1 cellular context compared by ENCODE assay signal in genomic region chr17:80187493-80187892, GRCh38.
TF ChIP-seq lines count a peak whose summit lies in the region.

No MANE protein-coding gene starts in this region.

TF ChIP-seq in SK-N-SH treated with all-trans-retinoic acid at 6 μM for 48 hours, 23 proteins besides CTCF, POLR2A, EP300 and RAD21:
- TF ChIP-seq GLIS3 (CRISPR knock-in tag; IDR thresholded peaks at IDR 0.05): no peak
- no peak for TF ChIP-seq ISL1 (CRISPR knock-in tag; IDR thresholded peaks at IDR 0.05)
- TF ChIP-seq ZNF70 (CRISPR knock-in tag; IDR thresholded peaks at IDR 0.05): no peak
- TF ChIP-seq RARB (CRISPR knock-in tag; IDR thresholded peaks at IDR 0.05): no peak
- no peak for TF ChIP-seq ZFP3 (CRISPR knock-in tag; IDR thresholded peaks at IDR 0.05)
- no peak for TF ChIP-seq ESRRG (CRISPR knock-in tag; IDR thresholded peaks at IDR 0.05)
- no peak for TF ChIP-seq ZNF565 (CRISPR knock-in tag; conservative IDR thresholded peaks at IDR 0.05; ENCODE audit: low read depth)
- no peak for TF ChIP-seq TCF4 (CRISPR knock-in tag; IDR thresholded peaks at IDR 0.05; ENCODE audit: borderline replicate concordance)
- no peak for TF ChIP-seq CSRNP3 (CRISPR knock-in tag; IDR thresholded peaks at IDR 0.05)
- no peak for TF ChIP-seq ZNF8 (CRISPR knock-in tag; IDR thresholded peaks at IDR 0.05)
- TF ChIP-seq ARNTL (CRISPR knock-in tag; IDR thresholded peaks at IDR 0.05; ENCODE audit: borderline replicate concordance, low read depth): no peak
- TF ChIP-seq POU6F1 (CRISPR knock-in tag; IDR thresholded peaks at IDR 0.05; ENCODE audit: borderline replicate concordance, low read depth): no peak
- TF ChIP-seq CSDC2 (CRISPR knock-in tag; IDR thresholded peaks at IDR 0.05): no peak
- TF ChIP-seq SNAI2 (CRISPR knock-in tag; IDR thresholded peaks at IDR 0.05): no peak
- TF ChIP-seq ZFP30 (CRISPR knock-in tag; IDR thresholded peaks at IDR 0.05): no peak
- no peak for TF ChIP-seq TOX (CRISPR knock-in tag; IDR thresholded peaks at IDR 0.05; ENCODE audit: borderline replicate concordance)
- TF ChIP-seq OSR1 (CRISPR knock-in tag; IDR thresholded peaks at IDR 0.05): no peak
- TF ChIP-seq TSHZ2 (CRISPR knock-in tag; IDR thresholded peaks at IDR 0.05): no peak
- TF ChIP-seq PPARA (CRISPR knock-in tag; IDR thresholded peaks at IDR 0.05; ENCODE audit: borderline replicate concordance): no peak
- TF ChIP-seq CREB5 (CRISPR knock-in tag; IDR thresholded peaks at IDR 0.05; ENCODE audit: low read depth): no peak
